Comparison of ENCODE assay signal across 8 cellular contexts in genomic region chrX:37685452-37686347, GRCh38. TPM values are rescaled to one million over a fixed set of nuclear protein-coding genes. Genes with fewer than 3 reads are reported as not detected.
A peak's percentile ranks its signal among the peaks of the same experiment; 100 is the strongest.
DNase-seq lines count a peak whose midpoint lies in the region; ATAC-seq, FAIRE-seq and TF ChIP-seq lines count a peak whose summit lies in the region.

A gene with protein sequence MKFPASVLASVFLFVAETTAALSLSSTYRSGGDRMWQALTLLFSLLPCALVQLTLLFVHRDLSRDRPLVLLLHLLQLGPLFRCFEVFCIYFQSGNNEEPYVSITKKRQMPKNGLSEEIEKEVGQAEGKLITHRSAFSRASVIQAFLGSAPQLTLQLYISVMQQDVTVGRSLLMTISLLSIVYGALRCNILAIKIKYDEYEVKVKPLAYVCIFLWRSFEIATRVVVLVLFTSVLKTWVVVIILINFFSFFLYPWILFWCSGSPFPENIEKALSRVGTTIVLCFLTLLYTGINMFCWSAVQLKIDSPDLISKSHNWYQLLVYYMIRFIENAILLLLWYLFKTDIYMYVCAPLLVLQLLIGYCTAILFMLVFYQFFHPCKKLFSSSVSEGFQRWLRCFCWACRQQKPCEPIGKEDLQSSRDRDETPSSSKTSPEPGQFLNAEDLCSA (plus strand): TSS chrX:37685791. CDS start chrX:37685962, 171 bp downstream.

- FAIRE-seq in bronchial epithelial cell (lab: Jason Lieb, UNC) (no peak), small intestine (lab: Jason Lieb, UNC) (no peak)

- 3 to 36% (median 10%) methylated on average over 51 to 96 of the region's 96 CpGs for WGBS in small intestine, 3 donors

- H3K36me3 Mint-ChIP-seq in Caco-2 (ENCODE audit: insufficient read depth, unreplicated experiment) = no peaks in the 10 kb centered on the region

- POLR2A ChIA-PET in Caco-2 (lab: Charles Lee) = no interaction called here

- no TSS peak for BruUV-seq in Caco-2 (replicated peaks; lab: Mats Ljungman, UMichigan)

- H3K4me3 ChIP-seq in Caco-2 (ENCODE audit: low read depth, low read length) (peak within 1 kb of the TSS; percentile 48), MG63 (peak within 1 kb of the TSS; percentile 46), bronchial epithelial cell (ENCODE audit: low read depth, low read length) (peak within 1 kb of the TSS; percentile 41), small intestine (ENCODE audit: low read depth in 1 of 2, low read length in 2 of 2) (peak within 1 kb of the TSS; percentile 40 to 41)

- H3K27me3 Mint-ChIP-seq in Caco-2 (ENCODE audit: insufficient read depth, unreplicated experiment) = no peaks in the 10 kb centered on the region

- H3K36me3 ChIP-seq in Caco-2 (ENCODE audit: control insufficient read depth, insufficient read depth, low read length) (no peaks in the 10 kb centered on the region), MG63 (no peaks in the 10 kb centered on the region), bronchial epithelial cell (ENCODE audit: control insufficient read depth, insufficient read depth, low read length) (no peaks in the 10 kb centered on the region), small intestine (ENCODE audit: control insufficient read depth in 2 of 2, insufficient read depth in 2 of 2, low read length in 2 of 2) (no peaks in the 10 kb centered on the region)

- intact Hi-C loops in Caco-2 (cut with micrococcal nuclease; ENCODE audit: unreplicated experiment) = no loop called here

- DNase-seq in Caco-2 = peak; percentile 61 to 66
- peak; percentile 74 for DNase-seq in MG63
- peak in 3 of 5 experiments; percentile 0 to 64 (median 34) for DNase-seq in T-helper 2 cell
- peak; percentile 8 for DNase-seq in bronchial epithelial cell (ENCODE audit: low read depth)
- DNase-seq in islet precursor cell = peak; percentile 76
- DNase-seq in small intestine = peak; percentile 65

- H3K27ac Mint-ChIP-seq in Caco-2 (ENCODE audit: unreplicated experiment) = no peak within 1 kb of the TSS

- TF ChIP-seq CTCF in Caco-2 (IDR thresholded peaks at IDR 0.05; ENCODE audit: insufficient read depth in 1 of 2, low read depth in 1 of 2, low read length in 1 of 2, severe bottlenecking in 1 of 2, unreplicated experiment in 1 of 2) (no peak), bronchial epithelial cell (IDR thresholded peaks at IDR 0.05; ENCODE audit: insufficient read depth, low read length, severe bottlenecking) (no peak)

- no peaks in the 10 kb centered on the region for H3K9me3 ChIP-seq in Caco-2
- H3K9me3 ChIP-seq in MG63 = no peaks in the 10 kb centered on the region
- H3K9me3 ChIP-seq in small intestine (ENCODE audit: control insufficient read depth, low read depth) = no peaks in the 10 kb centered on the region

- no peaks in the 10 kb centered on the region for H3K4me1 Mint-ChIP-seq in Caco-2 (ENCODE audit: low read depth, unreplicated experiment)

- H3K9me3 Mint-ChIP-seq in Caco-2 (ENCODE audit: unreplicated experiment) = no peaks in the 10 kb centered on the region

- ATAC-seq in GM21526 (IDR thresholded peaks at IDR 0.05; ENCODE audit: low FRiP score, unreplicated experiment) (peak; percentile 75), GM18520 (IDR thresholded peaks at IDR 0.05; ENCODE audit: unreplicated experiment) (no peak)

- CTCF ChIA-PET in Caco-2 (lab: Charles Lee) = no interaction called here

- peak within 1 kb of the TSS; percentile 76 to 93 for H3K27ac ChIP-seq in small intestine (ENCODE audit: low read depth in 1 of 2, low read length in 1 of 2)

- H3K4me3 Mint-ChIP-seq in Caco-2 (ENCODE audit: unreplicated experiment) = peak within 1 kb of the TSS; percentile 77

- no peaks in the 10 kb centered on the region for H3K4me1 ChIP-seq in Caco-2
- H3K4me1 ChIP-seq in small intestine (ENCODE audit: control insufficient read depth in 2 of 2, insufficient read depth in 1 of 2, low read depth in 1 of 2, low read length in 1 of 2) = no peaks in the 10 kb centered on the region

- H3K27me3 ChIP-seq in Caco-2 (replicated peaks; ENCODE audit: control insufficient read depth, insufficient read depth, low read length) (no peaks in the 10 kb centered on the region), MG63 (no peaks in the 10 kb centered on the region), bronchial epithelial cell (ENCODE audit: control insufficient read depth, insufficient read depth, low read length) (no peaks in the 10 kb centered on the region), small intestine (ENCODE audit: control insufficient read depth in 2 of 2, insufficient read depth in 2 of 2, low read length in 2 of 2) (no peaks in the 10 kb centered on the region)

RNA-seq across cellular contexts. Expression of the gene that starts here (rescaled TPM):
- 1.7 and 2.6 TPM in 2 replicates for total RNA-seq in Caco-2 (2022)
- 0.53 and 1.3 TPM in 2 replicates for total RNA-seq in MG63 (2014; rRNA removed; shearing (Covaris generic); ENCODE audit: low replicate concordance)
- total RNA-seq in bronchial epithelial cell = 0.26 and 0.51 TPM in 2 replicates
- polyA plus RNA-seq in small intestine = 10 to 100 TPM in 1 of 3 donors, 1 to 10 TPM in 2; 8.7 to 11.0 (median 8.9) TPM

Comparison
In these comparisons a context has a peak if more than half of its experiments do, and no peak if none do; other contexts are left out.
1. Peak in DNase-seq and H3K4me3 ChIP-seq in bronchial epithelial cell; RNA of the gene not detected or under 1 TPM.
2. DNase-seq: peak in every context shown above with its lines; median percentile 76 in islet precursor cell; 74 in MG63; 65 in small intestine; 64 in Caco-2; 34 in T-helper 2 cell; 8 in bronchial epithelial cell.